In the genomic region with DNA sequence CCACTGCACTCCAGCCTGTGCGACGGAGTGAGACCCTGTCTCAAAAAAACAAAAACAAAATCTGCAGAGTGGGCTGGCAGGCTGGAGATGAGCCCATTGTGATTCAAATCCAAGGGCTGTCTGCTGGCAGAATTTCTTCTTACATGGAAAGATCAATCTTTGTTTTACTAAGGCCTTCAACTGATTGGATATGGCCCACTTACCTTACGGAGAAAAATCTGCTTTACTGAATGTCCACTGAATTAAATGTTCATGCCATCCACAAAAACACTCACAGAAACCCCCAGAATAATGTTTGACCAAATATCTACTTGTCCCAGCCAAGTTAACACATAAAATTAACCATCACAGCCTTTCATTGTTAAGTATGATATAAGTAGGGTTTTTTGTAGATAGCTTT, we compare ENCODE assay signal across 7 cellular contexts.
"Had no signal": no experiment of that assay in that cellular context is flagged by ENCODE, and none has a peak within 500 bp of the region (broad histone marks: within the 10 kb centered on the region; RNA-seq: fewer than 3 reads in every experiment).

No MANE protein-coding gene starts in this region.

- DNase-seq: IMR-90, KBM-7, KG1 had no signal

- H3K9ac ChIP-seq: KMS-11 had no signal

- FAIRE-seq: HepG2, HTR-8/SVneo had no signal

- ATAC-seq: HepG2 had no signal

- H3K4me2 ChIP-seq: KMS-11 had no signal

- H3K27ac ChIP-seq: HL-60, KMS-11 had no signal
